ENCODE assay signal across 10 cellular contexts in genomic region chr1:75338974-75339483, GRCh38.
DNase-seq lines count a peak whose midpoint lies in the region; ATAC-seq and TF ChIP-seq lines count a peak whose summit lies in the region.
"Had no signal": no experiment of that assay in that cellular context is flagged by ENCODE, and none has a peak within 500 bp of the region (broad histone marks: within the 10 kb centered on the region; RNA-seq: fewer than 3 reads in every experiment).

No MANE protein-coding gene starts in this region.

- no peak overlapping the region for H3K27ac ChIP-seq in ascending aorta

- DNase-seq in GM19240 (ENCODE audit: insufficient read length, low spot score) (peak; percentile 4), NCI-H1105 treated with DMSO at 0.1 percent for 48 hours (lab: John Stamatoyannopoulos, UW) (peak; percentile 82), pons (ENCODE audit: low spot score) (peak; percentile 12), ascending aorta (ENCODE audit: low spot score in 2 of 2) (no peak), NCI-H82 (lab: John Stamatoyannopoulos, UW) (no peak), NCI-H2029 treated with DMSO at 0.1 percent for 48 hours (lab: John Stamatoyannopoulos, UW) (no peak)
- DNase-seq in activated CD4-positive, alpha-beta T cell treated with anti-CD3 and anti-CD28 coated beads for 4 hours: no peak
- DNase-seq: activated T-cell treated with anti-CD3 and anti-CD28 coated beads, Interleukin-2, amount 50 U/mL, for 72 hours had no signal

- H3K36me3 ChIP-seq in ascending aorta: no peaks in the 10 kb centered on the region
- H3K36me3 ChIP-seq: Peyer's patch had no signal

- no peak overlapping the region for H3K4me3 ChIP-seq in ascending aorta
- H3K4me3 ChIP-seq: Peyer's patch had no signal

- no peaks in the 10 kb centered on the region for H3K4me1 ChIP-seq in ascending aorta
- H3K4me1 ChIP-seq: Peyer's patch had no signal

- no peaks in the 10 kb centered on the region for H3K27me3 ChIP-seq in ascending aorta
- H3K27me3 ChIP-seq: Peyer's patch had no signal

- peak; percentile 94 for ATAC-seq in HG02763 (IDR thresholded peaks at IDR 0.05; ENCODE audit: unreplicated experiment)
- ATAC-seq: activated T-cell treated with anti-CD3 and anti-CD28 coated beads, Interleukin-2, amount 50 U/mL, for 72 hours had no signal

- H3K9me3 ChIP-seq in ascending aorta: no peaks in the 10 kb centered on the region
- H3K9me3 ChIP-seq: Peyer's patch had no signal

- intact Hi-C loops in ascending aorta (cut with DNase I): no loop called here

- no peak for TF ChIP-seq CTCF in ascending aorta (IDR thresholded peaks at IDR 0.05)

Comparison
In these comparisons a context has a peak if more than half of its experiments do, and no peak if none do; other contexts are left out.
1. DNase-seq: peak in GM19240 (single experiment), NCI-H1105 treated with DMSO at 0.1 percent for 48 hours (single experiment) and pons (single experiment); none in ascending aorta (0 of 2), activated CD4-positive, alpha-beta T cell treated with anti-CD3 and anti-CD28 coated beads for 4 hours (0 of 2), NCI-H82 (single experiment) and NCI-H2029 treated with DMSO at 0.1 percent for 48 hours (single experiment).